Comparison of ENCODE assay signal across 8 cellular contexts in genomic region chr7:2631924-2632716, GRCh38. TPM values are rescaled to one million over a fixed set of nuclear protein-coding genes. Genes with fewer than 3 reads are reported as not detected.
A peak's percentile ranks its signal among the peaks of the same experiment; 100 is the strongest.
DNase-seq lines count a peak whose midpoint lies in the region; ATAC-seq and TF ChIP-seq lines count a peak whose summit lies in the region.

Gene TTYH3 (plus strand): TSS chr7:2631986. CDS start chr7:2632156, 170 bp downstream.

- H2AFZ ChIP-seq in MM.1S (ENCODE audit: low read length), result peak within 1 kb of the TSS; percentile 84

- H4K5ac ChIP-seq in mesendoderm (ENCODE audit: low read length), result no peak within 1 kb of the TSS

- peak within 1 kb of the TSS; percentile 91 for H3K56ac ChIP-seq in mesendoderm (ENCODE audit: low read length)

- H3K18ac ChIP-seq in mesendoderm (ENCODE audit: low read length), result peak within 1 kb of the TSS; percentile 82

- peak within 1 kb of the TSS; percentile 82 for H2AK5ac ChIP-seq in mesendoderm (ENCODE audit: low read length)

- H3F3A ChIP-seq in MM.1S (ENCODE audit: insufficient read depth, low read length), result no peaks in the 10 kb centered on the region

- H3K4me2 ChIP-seq in MM.1S (ENCODE audit: low read depth, low read length), result peak within 1 kb of the TSS; percentile 95
- peak within 1 kb of the TSS; percentile 97 for H3K4me2 ChIP-seq in mesendoderm (ENCODE audit: low read length)

- TF ChIP-seq CTCF in MM.1S (IDR thresholded peaks at IDR 0.05; ENCODE audit: low read length), result no peak
- TF ChIP-seq CTCF in colonic mucosa (IDR thresholded peaks at IDR 0.05), result no peak
- TF ChIP-seq CTCF in upper lobe of left lung (IDR thresholded peaks at IDR 0.05), result peak in 2 of 6 experiments; percentile 4 to 8

- peak within 1 kb of the TSS; percentile 35; the same call in 1 of the 2 replicates for H3K9ac ChIP-seq in MM.1S (ENCODE audit: low read length)
- H3K9ac ChIP-seq in colonic mucosa (ENCODE audit: low read depth in 2 of 2, low read length in 2 of 2), result peak within 1 kb of the TSS; percentile 94 to 98
- H3K9ac ChIP-seq in mesendoderm (ENCODE audit: low read length), result peak within 1 kb of the TSS; percentile 96

- H2BK5ac ChIP-seq in mesendoderm (ENCODE audit: low read length), result peak within 1 kb of the TSS; percentile 69

- peak within 1 kb of the TSS; percentile 94 for H3K23ac ChIP-seq in mesendoderm (ENCODE audit: low read length)

- TF ChIP-seq EP300 in upper lobe of left lung (IDR thresholded peaks at IDR 0.05), result no peak

- H3K27ac ChIP-seq in MM.1S (ENCODE audit: low read length) (no peak within 1 kb of the TSS), colonic mucosa (peak within 1 kb of the TSS; percentile 81), mesendoderm (ENCODE audit: low read depth, low read length) (peak within 1 kb of the TSS; percentile 88), upper lobe of left lung (peak within 1 kb of the TSS; percentile 80 to 93 (median 87))

- ATAC-seq in GM18502 (IDR thresholded peaks at IDR 0.05; ENCODE audit: poor library complexity, unreplicated experiment), result peak; percentile 31
- ATAC-seq in upper lobe of left lung (ENCODE audit: low FRiP score in 2 of 2), result peak in 1 of 2 donors; percentile 0

- no peaks in the 10 kb centered on the region for H3K9me2 ChIP-seq in MM.1S (replicated peaks; ENCODE audit: insufficient read depth, low read length)

- no peaks in the 10 kb centered on the region for H3K36me3 ChIP-seq in MM.1S (replicated peaks; ENCODE audit: insufficient read depth, low read length)
- H3K36me3 ChIP-seq in colonic mucosa, result no peaks in the 10 kb centered on the region
- no peaks in the 10 kb centered on the region for H3K36me3 ChIP-seq in mesendoderm (ENCODE audit: control insufficient read depth, insufficient read depth, low read length)
- no peaks in the 10 kb centered on the region for H3K36me3 ChIP-seq in upper lobe of left lung

- intact Hi-C loops in colonic mucosa (cut with DNase I), result no loop called here

- H3K4me1 ChIP-seq in MM.1S (ENCODE audit: low read length) (no peaks in the 10 kb centered on the region), colonic mucosa (peaks cover 12% of the 10 kb centered on the region), mesendoderm (ENCODE audit: control insufficient read depth, low read depth, low read length) (peaks cover 2% of the 10 kb centered on the region), upper lobe of left lung (peaks cover 46 to 63% (median 51%) of the 10 kb centered on the region in 4 donors)

- H2BK15ac ChIP-seq in mesendoderm (replicated peaks; ENCODE audit: low read depth), result no peak within 1 kb of the TSS

- H2BK120ac ChIP-seq in mesendoderm (ENCODE audit: low read depth, low read length), result peak within 1 kb of the TSS; percentile 35

- no peaks in the 10 kb centered on the region for H4K20me1 ChIP-seq in MM.1S (ENCODE audit: insufficient read depth, low read length)

- peak in 1 of 4 donors; percentile 39 for TF ChIP-seq POLR2A in upper lobe of left lung (IDR thresholded peaks at IDR 0.05)

- H3K4ac ChIP-seq in mesendoderm (ENCODE audit: low read depth, low read length), result peak within 1 kb of the TSS; percentile 95

- H3K4me3 ChIP-seq in MM.1S (ENCODE audit: low read length), result peak within 1 kb of the TSS; percentile 64
- H3K4me3 ChIP-seq in colonic mucosa, result peak within 1 kb of the TSS; percentile 89
- peak within 1 kb of the TSS; percentile 40 for H3K4me3 ChIP-seq in mesendoderm (ENCODE audit: low read length)
- peak within 1 kb of the TSS; percentile 85 to 99 (median 92) for H3K4me3 ChIP-seq in upper lobe of left lung

- H3K27me3 ChIP-seq in MM.1S (replicated peaks; ENCODE audit: insufficient read depth, low read length) (peaks cover 84% of the 10 kb centered on the region), colonic mucosa (no peaks in the 10 kb centered on the region), mesendoderm (ENCODE audit: insufficient read depth, low read length, poor library complexity) (no peaks in the 10 kb centered on the region), upper lobe of left lung (no peaks in the 10 kb centered on the region)

- WGBS in mesendoderm (ENCODE audit: extremely low coverage, insufficient coverage, low lambda C conversion rate), result no CpG with 5 or more reads among the region's 65 CpGs
- WGBS in upper lobe of left lung, 2 donors, result 1 to 3% methylated on average over 5 to 11 of the region's 65 CpGs

- H4K8ac ChIP-seq in mesendoderm (ENCODE audit: low read depth, low read length), result no peak within 1 kb of the TSS

- DNase-seq in H4 (ENCODE audit: low spot score) (no peak), MM.1S (no peak), colonic mucosa (no peak), mesendoderm (peak; percentile 48), upper lobe of left lung (peak in 1 of 2 donors; percentile 51), D341Med (ENCODE audit: low spot score) (no peak), GF-D8 (lab: John Stamatoyannopoulos, UW) (no peak)

- H3K79me2 ChIP-seq in MM.1S (ENCODE audit: low read length), result no peaks in the 10 kb centered on the region
- H3K79me2 ChIP-seq in mesendoderm (ENCODE audit: control insufficient read depth, insufficient read depth, low read length), result peaks cover 52% of the 10 kb centered on the region

- peaks cover 7% of the 10 kb centered on the region for H3K79me1 ChIP-seq in mesendoderm (ENCODE audit: low read length)

- no peaks in the 10 kb centered on the region for H3K9me3 ChIP-seq in MM.1S (replicated peaks; ENCODE audit: insufficient read depth, low read length)
- H3K9me3 ChIP-seq in colonic mucosa, result no peaks in the 10 kb centered on the region
- H3K9me3 ChIP-seq in upper lobe of left lung, result no peaks in the 10 kb centered on the region

RNA-seq across cellular contexts. Expression of gene TTYH3, which starts in this region (rescaled TPM):
- total RNA-seq in H4 (2014; rRNA removed; shearing (Covaris generic)), result 25.2 and 25.3 TPM in 2 replicates
- total RNA-seq in colonic mucosa (10 to 100 TPM; 50.0 to 59.5 TPM), upper lobe of left lung (10 to 100 TPM; 16.5 to 69.6 (median 58.1) TPM)
- polyA plus RNA-seq in mesendoderm (2013, experiment 1 of 2), result 98.9 TPM
- polyA plus RNA-seq in mesendoderm (2013, experiment 2 of 2), result 97.0 TPM

Comparison
In these comparisons a context has a peak if more than half of its experiments do, and no peak if none do; other contexts are left out.
1. H3K4me3 ChIP-seq: peak in every context shown above with its lines; median percentile 92 in upper lobe of left lung; 89 in colonic mucosa; 64 in MM.1S; 40 in mesendoderm.
2. H3K9ac ChIP-seq: peak in every context shown above with its lines; median percentile 96 in colonic mucosa; 96 in mesendoderm; 35 in MM.1S.